Comparison of ENCODE assay signal across 14 cellular contexts in genomic region chr13:50128406-50129048, GRCh38.
A peak's percentile ranks its signal among the peaks of the same experiment; 100 is the strongest.
DNase-seq lines count a peak whose midpoint lies in the region; ATAC-seq, FAIRE-seq and TF ChIP-seq lines count a peak whose summit lies in the region.
"Had no signal": no experiment of that assay in that cellular context is flagged by ENCODE, and none has a peak within 500 bp of the region (broad histone marks: within the 10 kb centered on the region; RNA-seq: fewer than 3 reads in every experiment).

No MANE protein-coding gene starts in this region.

- no peaks in the 10 kb centered on the region for H4K20me1 ChIP-seq in PC-3 (ENCODE audit: low read length)

- H3F3A ChIP-seq in PC-3 (ENCODE audit: low read length, unreplicated experiment): no peaks in the 10 kb centered on the region

- CTCF ChIA-PET in PC-3 (lab: Charles Lee): no interaction called here

- no peaks in the 10 kb centered on the region for H3K9me3 Mint-ChIP-seq in activated T-helper 17 cell treated with anti-CD3 and anti-CD28 coated beads, Interleukin-2, amount 50 U/mL, for 72 hours

- H3K4me3 ChIP-seq in kidney (ENCODE audit: low read length in 2 of 2): no peak overlapping the region
- peak overlapping the region in 1 of 4 donors; percentile 98 for H3K4me3 ChIP-seq in tibial nerve
- H3K4me3 ChIP-seq in PC-3 (ENCODE audit: low read length): no peak overlapping the region

- no peak for TF ChIP-seq EP300 in tibial nerve (IDR thresholded peaks at IDR 0.05)

- H3K4me2 ChIP-seq in PC-3 (ENCODE audit: low read length): no peak overlapping the region

- ATAC-seq in activated T-helper 17 cell treated with anti-CD3 and anti-CD28 coated beads, Interleukin-2, amount 50 U/mL, for 72 hours (replicated peaks): peak; percentile 24
- no peak for ATAC-seq in PC-3
- ATAC-seq: left lung had no signal

- H3K79me2 ChIP-seq in PC-3 (ENCODE audit: low read length): peaks cover 2% of the 10 kb centered on the region

- H3K36me3 ChIP-seq in kidney (ENCODE audit: control insufficient read depth in 1 of 2, insufficient read depth in 2 of 2, low read length in 2 of 2): no peaks in the 10 kb centered on the region
- no peaks in the 10 kb centered on the region for H3K36me3 ChIP-seq in tibial nerve
- no peaks in the 10 kb centered on the region for H3K36me3 ChIP-seq in PC-3 (ENCODE audit: low read depth, low read length)
- H3K36me3 ChIP-seq: brain microvascular endothelial cell, left lung had no signal

- H3K9ac ChIP-seq in kidney (ENCODE audit: low read length in 2 of 2) (no peak overlapping the region), PC-3 (ENCODE audit: low read length) (no peak overlapping the region)

- peaks cover 33% of the 10 kb centered on the region for H3K4me1 Mint-ChIP-seq in activated T-helper 17 cell treated with anti-CD3 and anti-CD28 coated beads, Interleukin-2, amount 50 U/mL, for 72 hours

- no TSS peak for BruUV-seq in PC-3 (replicated peaks; lab: Mats Ljungman, UMichigan)

- WGBS in tibial nerve, 2 donors: 94 to 95% methylated on average over 18 of the region's 18 CpGs

- H3K9me3 ChIP-seq in kidney (ENCODE audit: control insufficient read depth in 1 of 2, low read length in 2 of 2): no peaks in the 10 kb centered on the region
- H3K9me3 ChIP-seq in tibial nerve: no peaks in the 10 kb centered on the region
- no peaks in the 10 kb centered on the region for H3K9me3 ChIP-seq in PC-3 (ENCODE audit: low read length)
- H3K9me3 ChIP-seq: left lung had no signal

- no peak for FAIRE-seq in kidney (lab: Jason Lieb, UNC)
- FAIRE-seq: HTR-8/SVneo had no signal

- peaks cover 0 to 3% of the 10 kb centered on the region in 2 donors for H3K27me3 ChIP-seq in tibial nerve
- no peaks in the 10 kb centered on the region for H3K27me3 ChIP-seq in PC-3 (ENCODE audit: low read length)
- H3K27me3 ChIP-seq: brain microvascular endothelial cell had no signal

- peaks cover 19% of the 10 kb centered on the region for H3K36me3 Mint-ChIP-seq in activated T-helper 17 cell treated with anti-CD3 and anti-CD28 coated beads, Interleukin-2, amount 50 U/mL, for 72 hours (ENCODE audit: low read depth)

- H3K4me1 ChIP-seq in kidney (ENCODE audit: control insufficient read depth in 1 of 2, insufficient read depth in 1 of 2, low read depth in 1 of 2, low read length in 2 of 2) (peaks cover 4 to 16% of the 10 kb centered on the region in 2 donors), tibial nerve (peaks cover 0 to 56% (median 27%) of the 10 kb centered on the region in 4 donors), PC-3 (ENCODE audit: insufficient read depth, low read length) (peaks cover 14% of the 10 kb centered on the region; the same call in 1 of the 2 replicates)

- peak overlapping the region; percentile 92 for H3K4me3 Mint-ChIP-seq in activated T-helper 17 cell treated with anti-CD3 and anti-CD28 coated beads, Interleukin-2, amount 50 U/mL, for 72 hours

- peaks cover 8% of the 10 kb centered on the region for H3K27me3 Mint-ChIP-seq in activated T-helper 17 cell treated with anti-CD3 and anti-CD28 coated beads, Interleukin-2, amount 50 U/mL, for 72 hours

- POLR2A ChIA-PET in PC-3 (lab: Charles Lee; ENCODE audit: unreplicated experiment): no interaction called here

- intact Hi-C loops in kidney (cut with DNase I) (no loop called here), PC-3 (cut with micrococcal nuclease) (no loop called here)

- no peak for TF ChIP-seq POLR2A in tibial nerve (IDR thresholded peaks at IDR 0.05)

- H3K27ac Mint-ChIP-seq in activated T-helper 17 cell treated with anti-CD3 and anti-CD28 coated beads, Interleukin-2, amount 50 U/mL, for 72 hours: peak overlapping the region; percentile 86

- DNase-seq in stimulated activated CD4-positive, alpha-beta T cell treated with anti-CD3 and anti-CD28 coated beads, Interleukin-12 subunit alpha, Interleukin-12 subunit beta, amount 100 ng/mL, for 4 hours: peak; percentile 15
- no peak for DNase-seq in stimulated activated CD4-positive, alpha-beta T cell treated with anti-CD3 and anti-CD28 coated beads, Interleukin-4, amount 100 ng/mL, for 4 hours
- DNase-seq in kidney: peak; percentile 46
- DNase-seq in tibial nerve (ENCODE audit: low spot score in 2 of 2): no peak
- DNase-seq in PC-3: no peak
- no peak for DNase-seq in NCI-H2171 treated with DMSO at 0.1 percent for 48 hours (lab: John Stamatoyannopoulos, UW)
- DNase-seq in LoVo (ENCODE audit: low spot score): no peak
- DNase-seq: brain microvascular endothelial cell, left lung, NCI-H2107, RPMI8226, WERI-Rb-1 had no signal

- TF ChIP-seq CTCF in kidney (IDR thresholded peaks at IDR 0.05; ENCODE audit: borderline replicate concordance, extremely low read depth, insufficient read depth) (no peak), tibial nerve (IDR thresholded peaks at IDR 0.05) (no peak), PC-3 (conservative IDR thresholded peaks at IDR 0.05; ENCODE audit: low read depth, low read length) (no peak)

- H3K9me2 ChIP-seq in PC-3 (replicated peaks; ENCODE audit: low read length): no peaks in the 10 kb centered on the region

- H3K27ac ChIP-seq in kidney (ENCODE audit: low read depth in 2 of 2, low read length in 2 of 2): no peak overlapping the region
- H3K27ac ChIP-seq in tibial nerve: peak overlapping the region in 3 of 4 donors; percentile 99 to 100 (median 99)
- no peak overlapping the region for H3K27ac ChIP-seq in PC-3 (ENCODE audit: low read length)
- H3K27ac ChIP-seq: brain microvascular endothelial cell, WERI-Rb-1 had no signal

- no peak overlapping the region for H2AFZ ChIP-seq in PC-3 (ENCODE audit: low read length)

Comparison
In these comparisons a context has a peak if more than half of its experiments do, and no peak if none do; other contexts are left out.
1. DNase-seq: peak in stimulated activated CD4-positive, alpha-beta T cell treated with anti-CD3 and anti-CD28 coated beads, Interleukin-12 subunit alpha, Interleukin-12 subunit beta, amount 100 ng/mL, for 4 hours (single experiment) and kidney (single experiment); none in stimulated activated CD4-positive, alpha-beta T cell treated with anti-CD3 and anti-CD28 coated beads, Interleukin-4, amount 100 ng/mL, for 4 hours (0 of 2), tibial nerve (0 of 2), PC-3 (single experiment), NCI-H2171 treated with DMSO at 0.1 percent for 48 hours (single experiment) and LoVo (single experiment).
2. H3K27ac ChIP-seq: peak in tibial nerve (3 of 4); none in kidney (0 of 2) and PC-3 (single experiment).